In genomic region chr9:77793909-77794308, GRCh38 we compare ENCODE assay signal across 11 cellular contexts.
DNase-seq lines count a peak whose midpoint lies in the region; ATAC-seq, FAIRE-seq and TF ChIP-seq lines count a peak whose summit lies in the region.
"Had no signal": no experiment of that assay in that cellular context is flagged by ENCODE, and none has a peak within 500 bp of the region (broad histone marks: within the 10 kb centered on the region; RNA-seq: fewer than 3 reads in every experiment).

No MANE protein-coding gene starts in this region.

- H3K4me3 ChIP-seq in HFF-Myc (replicated peaks; ENCODE audit: low read depth, low read length) = no peak overlapping the region
- H3K4me3 ChIP-seq in adipocyte (ENCODE audit: low read length) = no peak overlapping the region
- H3K4me3 ChIP-seq in suprapubic skin = peak overlapping the region; percentile 2
- H3K4me3 ChIP-seq: right lobe of liver had no signal

- H3K9me3 Mint-ChIP-seq in activated T-helper 17 cell treated with anti-CD3 and anti-CD28 coated beads, Interleukin-2, amount 50 U/mL, for 72 hours = no peaks in the 10 kb centered on the region
- H3K9me3 Mint-ChIP-seq: activated CD4-positive, alpha-beta T cell treated with anti-CD3 and anti-CD28 coated beads, Interleukin-2, amount 10 ng/mL, durations not matched to agents 7 days and 5 days; stimulated activated naive B cell treated with anti-CD40 and anti-IgM and Interleukin-4, amounts not matched to agents 10 μg/mL and 1 μg/mL and 100 μg/mL, for 72 hours had no signal

- H3K9me3 ChIP-seq in adipocyte (ENCODE audit: control insufficient read depth, low read length) (no peaks in the 10 kb centered on the region), suprapubic skin (no peaks in the 10 kb centered on the region)
- H3K9me3 ChIP-seq: right lobe of liver had no signal

- 41% methylated on average over 2 of the region's 2 CpGs for WGBS in suprapubic skin

- no peaks in the 10 kb centered on the region for H3K27me3 Mint-ChIP-seq in activated T-helper 17 cell treated with anti-CD3 and anti-CD28 coated beads, Interleukin-2, amount 50 U/mL, for 72 hours
- H3K27me3 Mint-ChIP-seq: activated CD4-positive, alpha-beta T cell treated with anti-CD3 and anti-CD28 coated beads, Interleukin-2, amount 10 ng/mL, durations not matched to agents 7 days and 5 days; stimulated activated naive B cell treated with anti-CD40 and anti-IgM and Interleukin-4, amounts not matched to agents 10 μg/mL and 1 μg/mL and 100 μg/mL, for 72 hours had no signal

- DNase-seq in HFF-Myc (ENCODE audit: extremely low read depth, low read depth) = peak; percentile 25
- DNase-seq in adipocyte (ENCODE audit: low read depth) = peak; percentile 67
- DNase-seq in foreskin keratinocyte = peak; percentile 34 to 52
- no peak for DNase-seq in suprapubic skin (ENCODE audit: low spot score in 2 of 2)
- DNase-seq in GM12892 (ENCODE audit: insufficient read length) = no peak
- no peak for DNase-seq in NCI-H446 treated with DMSO at 0.1 percent for 48 hours (lab: John Stamatoyannopoulos, UW)
- no peak for DNase-seq in NCI-H2171 treated with DMSO at 0.1 percent for 48 hours (lab: John Stamatoyannopoulos, UW)
- DNase-seq: activated CD4-positive, alpha-beta T cell treated with anti-CD3 and anti-CD28 coated beads, Interleukin-2, amount 10 ng/mL, durations not matched to agents 7 days and 5 days; right lobe of liver; stimulated activated naive B cell treated with anti-CD40 and anti-IgM and Interleukin-4, amounts not matched to agents 10 μg/mL and 1 μg/mL and 100 μg/mL, for 72 hours had no signal

- H3K4me3 Mint-ChIP-seq in activated T-helper 17 cell treated with anti-CD3 and anti-CD28 coated beads, Interleukin-2, amount 50 U/mL, for 72 hours = no peak overlapping the region
- H3K4me3 Mint-ChIP-seq: activated CD4-positive, alpha-beta T cell treated with anti-CD3 and anti-CD28 coated beads, Interleukin-2, amount 10 ng/mL, durations not matched to agents 7 days and 5 days; stimulated activated naive B cell treated with anti-CD40 and anti-IgM and Interleukin-4, amounts not matched to agents 10 μg/mL and 1 μg/mL and 100 μg/mL, for 72 hours had no signal

- H3K9ac ChIP-seq in adipocyte (ENCODE audit: low read length) = no peak overlapping the region

- H3K36me3 Mint-ChIP-seq in activated T-helper 17 cell treated with anti-CD3 and anti-CD28 coated beads, Interleukin-2, amount 50 U/mL, for 72 hours (ENCODE audit: low read depth) = peaks cover 70% of the 10 kb centered on the region
- H3K36me3 Mint-ChIP-seq: stimulated activated naive B cell treated with anti-CD40 and anti-IgM and Interleukin-4, amounts not matched to agents 10 μg/mL and 1 μg/mL and 100 μg/mL, for 72 hours had no signal

- no peak for TF ChIP-seq EP300 in suprapubic skin (IDR thresholded peaks at IDR 0.05)

- peaks cover 8% of the 10 kb centered on the region for H3K36me3 ChIP-seq in adipocyte (ENCODE audit: control insufficient read depth, insufficient read depth, low read length, severe bottlenecking)
- no peaks in the 10 kb centered on the region for H3K36me3 ChIP-seq in suprapubic skin

- FAIRE-seq in GM12892 (lab: Jason Lieb, UNC) = no peak

- no peak for TF ChIP-seq CTCF in HFF-Myc (IDR thresholded peaks at IDR 0.05; ENCODE audit: low read depth, low read length, missing control alignments)
- TF ChIP-seq CTCF in foreskin keratinocyte (conservative IDR thresholded peaks at IDR 0.05) = peak; percentile 51
- TF ChIP-seq CTCF in suprapubic skin (IDR thresholded peaks at IDR 0.05) = peak in 1 of 2 donors; percentile 9

- H3K4me1 ChIP-seq in adipocyte (ENCODE audit: control insufficient read depth, insufficient read depth, low read length) = peaks cover 25% of the 10 kb centered on the region
- H3K4me1 ChIP-seq in foreskin keratinocyte = peaks cover 10% of the 10 kb centered on the region
- H3K4me1 ChIP-seq in suprapubic skin = peaks cover 27% of the 10 kb centered on the region

- H3K27ac Mint-ChIP-seq in activated T-helper 17 cell treated with anti-CD3 and anti-CD28 coated beads, Interleukin-2, amount 50 U/mL, for 72 hours = no peak overlapping the region
- H3K27ac Mint-ChIP-seq: activated CD4-positive, alpha-beta T cell treated with anti-CD3 and anti-CD28 coated beads, Interleukin-2, amount 10 ng/mL, durations not matched to agents 7 days and 5 days; stimulated activated naive B cell treated with anti-CD40 and anti-IgM and Interleukin-4, amounts not matched to agents 10 μg/mL and 1 μg/mL and 100 μg/mL, for 72 hours had no signal

- peak; percentile 95 for ATAC-seq in foreskin keratinocyte
- ATAC-seq in activated T-helper 17 cell treated with anti-CD3 and anti-CD28 coated beads, Interleukin-2, amount 50 U/mL, for 72 hours (replicated peaks) = no peak
- ATAC-seq: stimulated activated naive B cell treated with anti-CD40 and anti-IgM and Interleukin-4, amounts not matched to agents 10 μg/mL and 1 μg/mL and 100 μg/mL, for 72 hours had no signal

- TF ChIP-seq POLR2A in suprapubic skin (IDR thresholded peaks at IDR 0.05) (no peak), GM12892 (IDR thresholded peaks at IDR 0.05; ENCODE audit: low read depth, low read length) (no peak)

- H3K27me3 ChIP-seq in adipocyte (replicated peaks; ENCODE audit: control insufficient read depth, insufficient read depth, low read length) = no peaks in the 10 kb centered on the region
- no peaks in the 10 kb centered on the region for H3K27me3 ChIP-seq in foreskin keratinocyte
- H3K27me3 ChIP-seq in suprapubic skin = no peaks in the 10 kb centered on the region
- H3K27me3 ChIP-seq: right lobe of liver had no signal

- peak overlapping the region; percentile 16 for H3K27ac ChIP-seq in foreskin keratinocyte
- peak overlapping the region; percentile 58 for H3K27ac ChIP-seq in suprapubic skin
- H3K27ac ChIP-seq: right lobe of liver had no signal

- H3K4me1 Mint-ChIP-seq in activated T-helper 17 cell treated with anti-CD3 and anti-CD28 coated beads, Interleukin-2, amount 50 U/mL, for 72 hours = peaks cover 4% of the 10 kb centered on the region
- H3K4me1 Mint-ChIP-seq: activated CD4-positive, alpha-beta T cell treated with anti-CD3 and anti-CD28 coated beads, Interleukin-2, amount 10 ng/mL, durations not matched to agents 7 days and 5 days; stimulated activated naive B cell treated with anti-CD40 and anti-IgM and Interleukin-4, amounts not matched to agents 10 μg/mL and 1 μg/mL and 100 μg/mL, for 72 hours had no signal

Comparison
In these comparisons a context has a peak if more than half of its experiments do, and no peak if none do; other contexts are left out.
1. DNase-seq: peak in HFF-Myc (single experiment), adipocyte (single experiment) and foreskin keratinocyte (2 of 2); none in suprapubic skin (0 of 2), GM12892 (single experiment), NCI-H446 treated with DMSO at 0.1 percent for 48 hours (single experiment) and NCI-H2171 treated with DMSO at 0.1 percent for 48 hours (single experiment).